ENCODE assay signal across 1 cellular context in genomic region chr5:1026700-1027621, GRCh38.
TF ChIP-seq lines count a peak whose summit lies in the region.

No MANE protein-coding gene starts in this region.

TF ChIP-seq in SK-N-SH treated with all-trans-retinoic acid at 6 μM for 48 hours, 23 proteins besides CTCF, POLR2A, EP300 and RAD21 (continued from another document):
- TF ChIP-seq, protein P1, sequence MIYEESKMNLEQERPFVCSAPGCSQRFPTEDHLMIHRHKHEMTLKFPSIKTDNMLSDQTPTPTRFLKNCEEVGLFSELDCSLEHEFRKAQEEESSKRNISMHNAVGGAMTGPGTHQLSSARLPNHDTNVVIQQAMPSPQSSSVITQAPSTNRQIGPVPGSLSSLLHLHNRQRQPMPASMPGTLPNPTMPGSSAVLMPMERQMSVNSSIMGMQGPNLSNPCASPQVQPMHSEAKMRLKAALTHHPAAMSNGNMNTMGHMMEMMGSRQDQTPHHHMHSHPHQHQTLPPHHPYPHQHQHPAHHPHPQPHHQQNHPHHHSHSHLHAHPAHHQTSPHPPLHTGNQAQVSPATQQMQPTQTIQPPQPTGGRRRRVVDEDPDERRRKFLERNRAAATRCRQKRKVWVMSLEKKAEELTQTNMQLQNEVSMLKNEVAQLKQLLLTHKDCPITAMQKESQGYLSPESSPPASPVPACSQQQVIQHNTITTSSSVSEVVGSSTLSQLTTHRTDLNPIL (CRISPR knock-in tag; IDR thresholded peaks at IDR 0.05; ENCODE audit: low read depth), result no peak
- no peak for TF ChIP-seq ZFP30 (CRISPR knock-in tag; IDR thresholded peaks at IDR 0.05)
- TF ChIP-seq TOX (CRISPR knock-in tag; IDR thresholded peaks at IDR 0.05; ENCODE audit: borderline replicate concordance), result no peak
TF ChIP-seq in SK-N-SH treated with all-trans-retinoic acid at 6 μM for 48 hours: peak in this region for 0.
